ENCODE assay signal across 19 cellular contexts in genomic region chr20:49043000-49043399, GRCh38.
"Had no signal": no experiment of that assay in that cellular context is flagged by ENCODE, and none has a peak within 500 bp of the region (broad histone marks: within the 10 kb centered on the region; RNA-seq: fewer than 3 reads in every experiment).

No MANE protein-coding gene starts in this region.

- H3K27ac Mint-ChIP-seq: activated CD4-positive, alpha-beta memory T cell treated with anti-CD3 and anti-CD28 coated beads for 36 hours; activated CD4-positive, alpha-beta T cell treated with anti-CD3 and anti-CD28 coated beads for 36 hours; activated naive CD8-positive, alpha-beta T cell treated with anti-CD3 and anti-CD28 coated beads for 36 hours; activated T-cell treated with anti-CD3 and anti-CD28 coated beads, Interleukin-2, amount 50 U/mL, for 72 hours; stimulated activated memory B cell treated with anti-CD40 and anti-IgM and Interleukin-4, amounts not matched to agents 10 μg/mL and 1 μg/mL and 100 μg/mL, for 72 hours; T-helper 17 cell had no signal

- H3K27me3 Mint-ChIP-seq: activated CD4-positive, alpha-beta memory T cell treated with anti-CD3 and anti-CD28 coated beads for 36 hours; activated CD4-positive, alpha-beta T cell treated with anti-CD3 and anti-CD28 coated beads for 36 hours; activated naive CD8-positive, alpha-beta T cell treated with anti-CD3 and anti-CD28 coated beads for 36 hours; stimulated activated memory B cell treated with anti-CD40 and anti-IgM and Interleukin-4, amounts not matched to agents 10 μg/mL and 1 μg/mL and 100 μg/mL, for 72 hours; T-helper 17 cell had no signal

- H3K27me3 ChIP-seq: gastroesophageal sphincter, heart right ventricle, tibial artery, uterus had no signal

- ATAC-seq: activated CD4-positive, alpha-beta T cell treated with anti-CD3 and anti-CD28 coated beads for 36 hours; activated T-cell treated with anti-CD3 and anti-CD28 coated beads, Interleukin-2, amount 50 U/mL, for 72 hours; gastroesophageal sphincter; heart right ventricle; mucosa of descending colon; naive thymus-derived CD4-positive, alpha-beta T cell; stimulated activated memory B cell treated with anti-CD40 and anti-IgM and Interleukin-4, amounts not matched to agents 10 μg/mL and 1 μg/mL and 100 μg/mL, for 72 hours; T-helper 17 cell had no signal

- DNase-seq: activated CD4-positive, alpha-beta memory T cell treated with anti-CD3 and anti-CD28 coated beads for 36 hours; activated CD4-positive, alpha-beta T cell treated with anti-CD3 and anti-CD28 coated beads for 36 hours; activated gamma-delta T cell; activated naive CD8-positive, alpha-beta T cell treated with anti-CD3 and anti-CD28 coated beads for 36 hours; activated T-cell treated with anti-CD3 and anti-CD28 coated beads, Interleukin-2, amount 50 U/mL, for 72 hours; amygdala; effector memory CD4-positive, alpha-beta T cell; heart right ventricle; mucosa of descending colon; naive thymus-derived CD4-positive, alpha-beta T cell; nucleus accumbens; posterior cingulate gyrus; stimulated activated CD4-positive, alpha-beta T cell treated with anti-CD3 and anti-CD28 coated beads, Interleukin-2, amount 100 ng/mL, for 48 hours; T-helper 17 cell; tibial artery; uterus; WERI-Rb-1 had no signal

- H3K9me3 ChIP-seq: gastroesophageal sphincter, heart right ventricle, mucosa of descending colon, tibial artery, uterus had no signal

- H3K36me3 ChIP-seq: gastroesophageal sphincter, tibial artery, uterus had no signal

- H3K4me3 Mint-ChIP-seq: activated CD4-positive, alpha-beta memory T cell treated with anti-CD3 and anti-CD28 coated beads for 36 hours; activated CD4-positive, alpha-beta T cell treated with anti-CD3 and anti-CD28 coated beads for 36 hours; activated naive CD8-positive, alpha-beta T cell treated with anti-CD3 and anti-CD28 coated beads for 36 hours; activated T-cell treated with anti-CD3 and anti-CD28 coated beads, Interleukin-2, amount 50 U/mL, for 72 hours; stimulated activated memory B cell treated with anti-CD40 and anti-IgM and Interleukin-4, amounts not matched to agents 10 μg/mL and 1 μg/mL and 100 μg/mL, for 72 hours; T-helper 17 cell had no signal

- H3K9me3 Mint-ChIP-seq: activated CD4-positive, alpha-beta memory T cell treated with anti-CD3 and anti-CD28 coated beads for 36 hours; activated naive CD8-positive, alpha-beta T cell treated with anti-CD3 and anti-CD28 coated beads for 36 hours; activated T-cell treated with anti-CD3 and anti-CD28 coated beads, Interleukin-2, amount 50 U/mL, for 72 hours; naive thymus-derived CD4-positive, alpha-beta T cell; stimulated activated memory B cell treated with anti-CD40 and anti-IgM and Interleukin-4, amounts not matched to agents 10 μg/mL and 1 μg/mL and 100 μg/mL, for 72 hours had no signal

- H3K4me3 ChIP-seq: gastroesophageal sphincter, heart right ventricle, mucosa of descending colon, tibial artery, uterus had no signal

- H3K27ac ChIP-seq: gastroesophageal sphincter, heart right ventricle, tibial artery, uterus, WERI-Rb-1 had no signal
